Comparison of ENCODE assay signal across 23 cellular contexts in genomic region chr16:1670866-1671265, GRCh38.
"Had no signal": no experiment of that assay in that cellular context is flagged by ENCODE, and none has a peak within 500 bp of the region (broad histone marks: within the 10 kb centered on the region; RNA-seq: fewer than 3 reads in every experiment).

No MANE protein-coding gene starts in this region.

- H3K4me3 Mint-ChIP-seq: immature natural killer cell, mesothelial cell of epicardium had no signal

- H3K9me3 ChIP-seq: esophagus muscularis mucosa, gastroesophageal sphincter, heart left ventricle, left lung, lower lobe of right lung, mucosa of descending colon had no signal

- H3K4me1 ChIP-seq: esophagus muscularis mucosa, foreskin keratinocyte, gastroesophageal sphincter, heart left ventricle, left lung, lower lobe of right lung had no signal

- H3K27ac ChIP-seq: coronary artery, dorsolateral prefrontal cortex, esophagus muscularis mucosa, foreskin keratinocyte, gastroesophageal sphincter, heart left ventricle, hepatocyte, left lung, lower lobe of right lung had no signal

- H3K27me3 ChIP-seq: dorsolateral prefrontal cortex, esophagus muscularis mucosa, foreskin keratinocyte, gastroesophageal sphincter, heart left ventricle, hepatocyte, left lung had no signal

- FAIRE-seq: colon, endothelial cell of umbilical vein, frontal cortex had no signal

- H3K4me2 ChIP-seq: hepatocyte had no signal

- DNase-seq: dermis blood vessel endothelial cell; dorsolateral prefrontal cortex; effector CD4-positive, alpha-beta T cell; effector memory CD4-positive, alpha-beta T cell; foreskin keratinocyte; hypothalamus; immature natural killer cell; islet precursor cell; left cardiac atrium; left ventricle myocardium superior; lower lobe of right lung; mesenchymal stem cell had no signal

- H3K4me3 ChIP-seq: coronary artery, dorsolateral prefrontal cortex, esophagus muscularis mucosa, gastroesophageal sphincter, heart left ventricle, hepatocyte, left lung, lower lobe of right lung, mucosa of descending colon had no signal

- H3K4me1 Mint-ChIP-seq: immature natural killer cell, mesothelial cell of epicardium had no signal

- H3K27ac Mint-ChIP-seq: mesothelial cell of epicardium had no signal

- H3K79me2 ChIP-seq: hepatocyte had no signal

- H3K9me3 Mint-ChIP-seq: immature natural killer cell, mesothelial cell of epicardium had no signal

- ATAC-seq: foreskin keratinocyte, gastroesophageal sphincter, heart left ventricle, left cardiac atrium, left lung, left ventricle myocardium superior, lower lobe of right lung, mucosa of descending colon had no signal

- H2AFZ ChIP-seq: hepatocyte had no signal
